Comparison of ENCODE assay signal across 8 cellular contexts in genomic region chr3:141303481-141304223, GRCh38.
DNase-seq lines count a peak whose midpoint lies in the region; ATAC-seq and TF ChIP-seq lines count a peak whose summit lies in the region.

No MANE protein-coding gene starts in this region.

- intact Hi-C loops in PC-3 (cut with micrococcal nuclease): loop anchor here (2.0 kb wide), 2 partner anchors 73 to 151 kb away; partner anchors contain the start of gene PXYLP1

- TF ChIP-seq CTCF in LNCAP (IDR thresholded peaks at IDR 0.05) (peak; percentile 86), PC-3 (conservative IDR thresholded peaks at IDR 0.05; ENCODE audit: low read depth, low read length) (peak; percentile 79), progenitor cell of endocrine pancreas (IDR thresholded peaks at IDR 0.05; ENCODE audit: unreplicated experiment) (peak; percentile 84)

- POLR2A ChIA-PET in PC-3 (lab: Charles Lee; ENCODE audit: unreplicated experiment): no interaction called here

- ATAC-seq in GM21526 (IDR thresholded peaks at IDR 0.05; ENCODE audit: low FRiP score, unreplicated experiment) (peak; percentile 70), PC-3 (peak; percentile 66), HG03097 (IDR thresholded peaks at IDR 0.05; ENCODE audit: low FRiP score, unreplicated experiment) (no peak)

- peaks cover 4% of the 10 kb centered on the region; the same call in 1 of the 2 replicates for H3K4me1 ChIP-seq in PC-3 (ENCODE audit: insufficient read depth, low read length)

- no peak overlapping the region for H3K9ac ChIP-seq in PC-3 (ENCODE audit: low read length)

- H3K4me2 ChIP-seq in PC-3 (ENCODE audit: low read length): no peak overlapping the region

- CTCF ChIA-PET in PC-3 (lab: Charles Lee): interaction anchor here (0.5 to 1.7 kb wide), 4 partner anchors 57 to 1169 kb away, joined by 3 to 17 read pairs (median 5); partner anchors contain the start of gene PXYLP1

- H3K27me3 ChIP-seq in PC-3 (ENCODE audit: low read length): no peaks in the 10 kb centered on the region

- peaks cover 9% of the 10 kb centered on the region for H3K27me3 Mint-ChIP-seq in progenitor cell of endocrine pancreas

- no peaks in the 10 kb centered on the region for H3K9me2 ChIP-seq in PC-3 (replicated peaks; ENCODE audit: low read length)

- no peak overlapping the region for H3K27ac Mint-ChIP-seq in progenitor cell of endocrine pancreas

- H3K79me2 ChIP-seq in PC-3 (ENCODE audit: low read length): no peaks in the 10 kb centered on the region

- no peak overlapping the region for H3K4me3 Mint-ChIP-seq in progenitor cell of endocrine pancreas (ENCODE audit: low read depth)

- H3K36me3 ChIP-seq in PC-3 (ENCODE audit: low read depth, low read length): no peaks in the 10 kb centered on the region

- H3K9me3 Mint-ChIP-seq in progenitor cell of endocrine pancreas (ENCODE audit: low read depth): peaks cover 4% of the 10 kb centered on the region

- peaks cover 5% of the 10 kb centered on the region for H3K36me3 Mint-ChIP-seq in progenitor cell of endocrine pancreas (ENCODE audit: insufficient read depth)

- no peak overlapping the region for H3K27ac ChIP-seq in PC-3 (ENCODE audit: low read length)

- H3K9me3 ChIP-seq in PC-3 (ENCODE audit: low read length): no peaks in the 10 kb centered on the region

- no TSS peak for BruUV-seq in PC-3 (replicated peaks; lab: Mats Ljungman, UMichigan)

- H3K4me3 ChIP-seq in PC-3 (ENCODE audit: low read length): no peak overlapping the region

- no peak overlapping the region for H2AFZ ChIP-seq in PC-3 (ENCODE audit: low read length)

- no peaks in the 10 kb centered on the region for H3K4me1 Mint-ChIP-seq in progenitor cell of endocrine pancreas (ENCODE audit: low read depth)

- DNase-seq in DMS53 treated with DMSO at 0.1 percent for 48 hours (lab: John Stamatoyannopoulos, UW; ENCODE audit: unreplicated experiment): peak; percentile 46
- DNase-seq in PC-3: peak; percentile 82
- DNase-seq in activated gamma-delta T cell treated with anti-CD3 and anti-CD28 coated beads, Interleukin-2, amount 50 U/mL, for 16 hours (ENCODE audit: low read depth): peak; percentile 54
- DNase-seq in globus pallidus (ENCODE audit: low spot score): peak; percentile 75
- DNase-seq in progenitor cell of endocrine pancreas (ENCODE audit: low spot score, unreplicated experiment): peak; percentile 50

- no peaks in the 10 kb centered on the region for H3F3A ChIP-seq in PC-3 (ENCODE audit: low read length, unreplicated experiment)

- H4K20me1 ChIP-seq in PC-3 (ENCODE audit: low read length): no peaks in the 10 kb centered on the region
